19 cellular contexts compared by ENCODE assay signal in genomic region chr10:88849224-88849623, GRCh38. TPM values are rescaled to one million over a fixed set of nuclear protein-coding genes. Genes with fewer than 3 reads are reported as not detected.
A peak's percentile ranks its signal among the peaks of the same experiment; 100 is the strongest.
DNase-seq lines count a peak whose midpoint lies in the region; ATAC-seq and TF ChIP-seq lines count a peak whose summit lies in the region.
"Had no signal": no experiment of that assay in that cellular context is flagged by ENCODE, and none has a peak within 500 bp of the region (broad histone marks: within the 10 kb centered on the region; RNA-seq: fewer than 3 reads in every experiment).

No MANE protein-coding gene starts in this region.

- TF ChIP-seq POLR2A in testis (IDR thresholded peaks at IDR 0.05), result no peak

- no peak overlapping the region for H3K9ac ChIP-seq in skeletal muscle satellite cell (ENCODE audit: low read depth, low read length)
- H3K9ac ChIP-seq: neural progenitor cell had no signal

- peak overlapping the region; percentile 58 for H3K4me2 ChIP-seq in skeletal muscle satellite cell (ENCODE audit: low read length)
- H3K4me2 ChIP-seq: neural progenitor cell had no signal

- H3K27ac ChIP-seq in testis, result no peak overlapping the region
- H3K27ac ChIP-seq: neural progenitor cell, SJSA1 had no signal

- CTCF ChIA-PET in activated CD8-positive, alpha-beta T cell treated with anti-CD3 and anti-CD28 coated beads for 36 hours (lab: Charles Lee), result interaction anchor here (0.6 to 3.2 kb wide), 3 partner anchors 14 to 109 kb away, joined by 3 to 15 read pairs (median 12); no protein-coding TSS in a partner anchor
- CTCF ChIA-PET in activated CD8-positive, alpha-beta T cell treated with anti-CD3 and anti-CD28 coated beads, Interleukin-2, amount 10 ng/mL, durations not matched to agents 7 days and 5 days (lab: Charles Lee), result interaction anchor here (0.6 to 6.0 kb wide), 3 partner anchors 8 to 13 kb away, joined by 3 to 73 read pairs (median 5); no protein-coding TSS in a partner anchor

- H3K4me1 Mint-ChIP-seq in activated CD8-positive, alpha-beta T cell treated with anti-CD3 and anti-CD28 coated beads for 36 hours (ENCODE audit: low read depth), result peaks cover 12% of the 10 kb centered on the region
- peaks cover 19% of the 10 kb centered on the region for H3K4me1 Mint-ChIP-seq in activated CD8-positive, alpha-beta T cell treated with anti-CD3 and anti-CD28 coated beads, Interleukin-2, amount 10 ng/mL, durations not matched to agents 7 days and 5 days (ENCODE audit: low read depth)
- peaks cover 48% of the 10 kb centered on the region for H3K4me1 Mint-ChIP-seq in dendritic cell treated with granulocyte-macrophage colony-stimulating factor and Interleukin-4, amounts not matched to agents 40 ng/mL and 50 ng/mL, for 4 days (ENCODE audit: low read depth)
- H3K4me1 Mint-ChIP-seq: neural progenitor cell had no signal

- H3K9me3 ChIP-seq in skeletal muscle satellite cell (replicated peaks; ENCODE audit: low read length) (no peaks in the 10 kb centered on the region), testis (no peaks in the 10 kb centered on the region)
- H3K9me3 ChIP-seq: SJSA1, spleen had no signal

- peaks cover 29% of the 10 kb centered on the region for H3K4me1 ChIP-seq in skeletal muscle satellite cell (ENCODE audit: control insufficient read depth, insufficient read depth, low read length)
- H3K4me1 ChIP-seq in testis, result no peaks in the 10 kb centered on the region
- H3K4me1 ChIP-seq: neural progenitor cell had no signal

- no peak overlapping the region for H3K4me3 Mint-ChIP-seq in activated CD8-positive, alpha-beta T cell treated with anti-CD3 and anti-CD28 coated beads for 36 hours
- no peak overlapping the region for H3K4me3 Mint-ChIP-seq in activated CD8-positive, alpha-beta T cell treated with anti-CD3 and anti-CD28 coated beads, Interleukin-2, amount 10 ng/mL, durations not matched to agents 7 days and 5 days
- no peak overlapping the region for H3K4me3 Mint-ChIP-seq in dendritic cell treated with granulocyte-macrophage colony-stimulating factor and Interleukin-4, amounts not matched to agents 40 ng/mL and 50 ng/mL, for 4 days
- H3K4me3 Mint-ChIP-seq: neural progenitor cell, WTC11 had no signal

- H3K4me3 ChIP-seq in skeletal muscle satellite cell (ENCODE audit: low read length) (no peak overlapping the region), testis (no peak overlapping the region)
- H3K4me3 ChIP-seq: neural progenitor cell, SJSA1 had no signal

- H3K27ac Mint-ChIP-seq in activated CD8-positive, alpha-beta T cell treated with anti-CD3 and anti-CD28 coated beads for 36 hours, result peak overlapping the region; percentile 40
- no peak overlapping the region for H3K27ac Mint-ChIP-seq in activated CD8-positive, alpha-beta T cell treated with anti-CD3 and anti-CD28 coated beads, Interleukin-2, amount 10 ng/mL, durations not matched to agents 7 days and 5 days
- peak overlapping the region; percentile 55 for H3K27ac Mint-ChIP-seq in dendritic cell treated with granulocyte-macrophage colony-stimulating factor and Interleukin-4, amounts not matched to agents 40 ng/mL and 50 ng/mL, for 4 days
- H3K27ac Mint-ChIP-seq: neural progenitor cell, WTC11 had no signal

- H3K27me3 ChIP-seq in skeletal muscle satellite cell (ENCODE audit: control insufficient read depth, insufficient read depth, low read length) (no peaks in the 10 kb centered on the region), testis (no peaks in the 10 kb centered on the region)
- H3K27me3 ChIP-seq: neural progenitor cell, SJSA1, spleen had no signal

- H3K36me3 ChIP-seq in skeletal muscle satellite cell (ENCODE audit: insufficient read depth, low read length) (no peaks in the 10 kb centered on the region), testis (ENCODE audit: low read depth, missing control alignments) (no peaks in the 10 kb centered on the region)
- H3K36me3 ChIP-seq: neural progenitor cell, SJSA1, spleen had no signal

- peaks cover 4% of the 10 kb centered on the region for H3K27me3 Mint-ChIP-seq in activated CD8-positive, alpha-beta T cell treated with anti-CD3 and anti-CD28 coated beads for 36 hours
- peaks cover 4% of the 10 kb centered on the region for H3K27me3 Mint-ChIP-seq in activated CD8-positive, alpha-beta T cell treated with anti-CD3 and anti-CD28 coated beads, Interleukin-2, amount 10 ng/mL, durations not matched to agents 7 days and 5 days (ENCODE audit: low read depth)
- H3K27me3 Mint-ChIP-seq in dendritic cell treated with granulocyte-macrophage colony-stimulating factor and Interleukin-4, amounts not matched to agents 40 ng/mL and 50 ng/mL, for 4 days, result no peaks in the 10 kb centered on the region

- no peaks in the 10 kb centered on the region for H3K36me3 Mint-ChIP-seq in activated CD8-positive, alpha-beta T cell treated with anti-CD3 and anti-CD28 coated beads for 36 hours (ENCODE audit: low read depth)
- peaks cover 6% of the 10 kb centered on the region for H3K36me3 Mint-ChIP-seq in activated CD8-positive, alpha-beta T cell treated with anti-CD3 and anti-CD28 coated beads, Interleukin-2, amount 10 ng/mL, durations not matched to agents 7 days and 5 days (ENCODE audit: low read depth)
- no peaks in the 10 kb centered on the region for H3K36me3 Mint-ChIP-seq in dendritic cell treated with granulocyte-macrophage colony-stimulating factor and Interleukin-4, amounts not matched to agents 40 ng/mL and 50 ng/mL, for 4 days (ENCODE audit: low read depth)
- H3K36me3 Mint-ChIP-seq: neural progenitor cell, WTC11 had no signal

- no peaks in the 10 kb centered on the region for H3K9me3 Mint-ChIP-seq in activated CD8-positive, alpha-beta T cell treated with anti-CD3 and anti-CD28 coated beads for 36 hours
- H3K9me3 Mint-ChIP-seq in activated CD8-positive, alpha-beta T cell treated with anti-CD3 and anti-CD28 coated beads, Interleukin-2, amount 10 ng/mL, durations not matched to agents 7 days and 5 days (ENCODE audit: insufficient read depth), result no peaks in the 10 kb centered on the region
- no peaks in the 10 kb centered on the region for H3K9me3 Mint-ChIP-seq in dendritic cell treated with granulocyte-macrophage colony-stimulating factor and Interleukin-4, amounts not matched to agents 40 ng/mL and 50 ng/mL, for 4 days
- H3K9me3 Mint-ChIP-seq: neural progenitor cell had no signal

- intact Hi-C loops in activated CD8-positive, alpha-beta T cell treated with anti-CD3 and anti-CD28 coated beads for 36 hours (cut with micrococcal nuclease), result loop anchor here (5.0 kb wide), 1 partner anchor 48 kb away; no protein-coding TSS in a partner anchor
- intact Hi-C loops in dendritic cell treated with granulocyte-macrophage colony-stimulating factor and Interleukin-4, amounts not matched to agents 40 ng/mL and 50 ng/mL, for 4 days (cut with micrococcal nuclease), result no loop called here
- intact Hi-C loops in testis (cut with DNase I; ENCODE audit: low total_unique reads) (no loop called here), left cardiac atrium (cut with DNase I) (no loop called here)

- peak; percentile 79 for ATAC-seq in activated CD8-positive, alpha-beta T cell treated with anti-CD3 and anti-CD28 coated beads for 36 hours
- no peak for ATAC-seq in activated CD8-positive, alpha-beta T cell treated with anti-CD3 and anti-CD28 coated beads, Interleukin-2, amount 10 ng/mL, durations not matched to agents 7 days and 5 days
- no peak for ATAC-seq in GM19324 (IDR thresholded peaks at IDR 0.05; ENCODE audit: low FRiP score, unreplicated experiment)
- ATAC-seq in left cardiac atrium, result no peak
- ATAC-seq: left lobe of liver, WTC11 had no signal

- TF ChIP-seq CTCF in activated CD8-positive, alpha-beta T cell treated with anti-CD3 and anti-CD28 coated beads for 36 hours (IDR thresholded peaks at IDR 0.05), result no peak
- TF ChIP-seq CTCF in testis (IDR thresholded peaks at IDR 0.05), result no peak

- no peak for DNase-seq in activated CD8-positive, alpha-beta T cell treated with anti-CD3 and anti-CD28 coated beads for 36 hours
- DNase-seq in activated CD8-positive, alpha-beta T cell treated with anti-CD3 and anti-CD28 coated beads, Interleukin-2, amount 10 ng/mL, durations not matched to agents 7 days and 5 days, result no peak
- DNase-seq in NCI-H226 (peak; percentile 13), testis (no peak), left cardiac atrium (no peak)
- DNase-seq: activated naive CD4-positive, alpha-beta T cell treated with Interleukin-2 at 50 U/mL for 16 hours; DMS79; NCI-H1417 treated with DMSO at 0.1 percent for 48 hours; spleen had no signal

- POLR2A ChIA-PET in activated CD8-positive, alpha-beta T cell treated with anti-CD3 and anti-CD28 coated beads for 36 hours (lab: Charles Lee), result interaction anchor here (1.3 kb wide), 2 partner anchors 31 to 36 kb away, joined by 4 to 5 read pairs; partner anchors contain the start of gene STAMBPL1
- POLR2A ChIA-PET in activated CD8-positive, alpha-beta T cell treated with anti-CD3 and anti-CD28 coated beads, Interleukin-2, amount 10 ng/mL, durations not matched to agents 7 days and 5 days (lab: Charles Lee), result interaction anchor here (1.3 kb wide), 1 partner anchor 31 kb away, joined by 5 read pairs; the partner anchor contains the start of gene STAMBPL1

- WGBS in testis, 2 donors, result 79 to 92% methylated on average over 1 of the region's 1 CpG

RNA-seq across cellular contexts. Expression of gene ANKRD22, which starts 2.4 kb away (rescaled TPM):
- not detected for total RNA-seq in activated CD8-positive, alpha-beta T cell treated with anti-CD3 and anti-CD28 coated beads for 36 hours
- under 1 TPM in 1 of 2 experiments, not detected in 1; 0.45 TPM for total RNA-seq in activated CD8-positive, alpha-beta T cell treated with anti-CD3 and anti-CD28 coated beads, Interleukin-2, amount 10 ng/mL, durations not matched to agents 7 days and 5 days
- total RNA-seq in skeletal muscle satellite cell (2012; rRNA removed), result not detected in 2 replicates
- under 1 TPM in 1 of 2 donors, not detected in 1; 0.31 TPM for total RNA-seq in testis
- 1.3 TPM for polyA plus RNA-seq in testis (ENCODE audit: insufficient read depth, low read depth, low replicate concordance)
- not detected for total RNA-seq in left cardiac atrium
- total RNA-seq: dermis microvascular lymphatic vessel endothelial cell, glomerular endothelial cell, left lobe of liver, SJSA1, WTC11 had no signal
- polyA plus RNA-seq: AG04450 had no signal

RNA-seq across cellular contexts. Expression of gene STAMBPL1, which starts 30.8 kb away (rescaled TPM):
- 10 to 100 TPM; 71.1 to 76.5 TPM for total RNA-seq in activated CD8-positive, alpha-beta T cell treated with anti-CD3 and anti-CD28 coated beads for 36 hours
- 10 to 100 TPM; 67.6 TPM for total RNA-seq in activated CD8-positive, alpha-beta T cell treated with anti-CD3 and anti-CD28 coated beads, Interleukin-2, amount 10 ng/mL, durations not matched to agents 7 days and 5 days
- total RNA-seq in skeletal muscle satellite cell (2012; rRNA removed), result 34.1 and 53.0 TPM in 2 replicates
- 10 to 100 TPM; 20.0 to 32.3 TPM for total RNA-seq in testis
- 37.5 TPM for polyA plus RNA-seq in testis (ENCODE audit: insufficient read depth, low read depth, low replicate concordance)
- 1 to 10 TPM; 7.8 to 8.1 TPM for total RNA-seq in left cardiac atrium

RNA-seq across cellular contexts. Expression of gene LIPM, which starts 46.7 kb away (rescaled TPM):
- not detected for total RNA-seq in activated CD8-positive, alpha-beta T cell treated with anti-CD3 and anti-CD28 coated beads for 36 hours
- total RNA-seq in activated CD8-positive, alpha-beta T cell treated with anti-CD3 and anti-CD28 coated beads, Interleukin-2, amount 10 ng/mL, durations not matched to agents 7 days and 5 days, result not detected
- not detected in 2 replicates for total RNA-seq in skeletal muscle satellite cell (2012; rRNA removed)
- not detected for total RNA-seq in testis
- polyA plus RNA-seq in testis (ENCODE audit: insufficient read depth, low read depth, low replicate concordance), result not detected
- total RNA-seq in left cardiac atrium, result under 1 TPM in 1 of 2 donors, not detected in 1; 0.18 TPM
- total RNA-seq: dermis microvascular lymphatic vessel endothelial cell, glomerular endothelial cell, left lobe of liver, SJSA1, spleen, WTC11 had no signal
- polyA plus RNA-seq: AG04450, spleen had no signal
